In genomic region chr16:4795828-4796572, GRCh38 we compare ENCODE assay signal across 1 cellular context.
TF ChIP-seq lines count a peak whose summit lies in the region.

No MANE protein-coding gene starts in this region.

TF ChIP-seq in GM23338, 12 proteins besides CTCF, POLR2A, EP300 and RAD21:
- TF ChIP-seq STAT1 (IDR thresholded peaks at IDR 0.05; ENCODE audit: unreplicated experiment) (no peak), POLR2AphosphoS5 (IDR thresholded peaks at IDR 0.05; ENCODE audit: low read depth) (no peak), JUNB (IDR thresholded peaks at IDR 0.05; ENCODE audit: unreplicated experiment) (no peak), ZNF462 (CRISPR knock-in tag; IDR thresholded peaks at IDR 0.05) (no peak), EZH2phosphoT487 (IDR thresholded peaks at IDR 0.05; ENCODE audit: unreplicated experiment) (no peak), ETS1 (IDR thresholded peaks at IDR 0.05) (no peak), ZNF114 (CRISPR knock-in tag; IDR thresholded peaks at IDR 0.05) (no peak), CREB1 (CRISPR knock-in tag; IDR thresholded peaks at IDR 0.05; ENCODE audit: low read depth) (no peak), NANOG (IDR thresholded peaks at IDR 0.05; ENCODE audit: borderline replicate concordance) (no peak), REST (IDR thresholded peaks at IDR 0.05; ENCODE audit: unreplicated experiment) (no peak), ZNF331 (CRISPR knock-in tag; IDR thresholded peaks at IDR 0.05; ENCODE audit: low read depth) (no peak)
